In genomic region chr4:123994917-123995316, GRCh38 we compare ENCODE assay signal across 15 cellular contexts.
DNase-seq lines count a peak whose midpoint lies in the region; ATAC-seq, FAIRE-seq and TF ChIP-seq lines count a peak whose summit lies in the region.
"Had no signal": no experiment of that assay in that cellular context is flagged by ENCODE, and none has a peak within 500 bp of the region (broad histone marks: within the 10 kb centered on the region; RNA-seq: fewer than 3 reads in every experiment).

No MANE protein-coding gene starts in this region.

- no peak overlapping the region for H3K4me3 ChIP-seq in HCT116 (replicated peaks in 1 of 2; ENCODE audit: low read depth in 1 of 2, low read length in 2 of 2)
- no peak overlapping the region for H3K4me3 ChIP-seq in GM12878
- H3K4me3 ChIP-seq in liver (ENCODE audit: low read depth in 1 of 3, low read length in 3 of 3): no peak overlapping the region
- H3K4me3 ChIP-seq in dorsolateral prefrontal cortex: no peak overlapping the region
- no peak overlapping the region for H3K4me3 ChIP-seq in gastroesophageal sphincter
- H3K4me3 ChIP-seq: BLaER1 treated with 17β-estradiol and CSF1 and Interleukin-3, amounts not matched to agents 10 nM and 100 nM; body of pancreas; hepatocyte had no signal

- H2AFZ ChIP-seq in HCT116 (ENCODE audit: low read depth, low read length, poor library complexity, severe bottlenecking): peak overlapping the region; percentile 49
- no peak overlapping the region for H2AFZ ChIP-seq in GM12878 (ENCODE audit: control insufficient read depth, low read depth, low read length)
- H2AFZ ChIP-seq: hepatocyte had no signal

- POLR2A ChIA-PET in HCT116 (lab: Charles Lee) (no interaction called here), GM12878 (lab: Charles Lee) (no interaction called here)

- in situ Hi-C loops in GM12878 (cut with MboI): no loop called here

- H3K79me2 ChIP-seq in HCT116 (ENCODE audit: insufficient read depth, low read length) (no peaks in the 10 kb centered on the region), GM12878 (ENCODE audit: control insufficient read depth, insufficient read depth, low read length) (no peaks in the 10 kb centered on the region)
- H3K79me2 ChIP-seq: hepatocyte had no signal

- no peaks in the 10 kb centered on the region for H3K9me2 ChIP-seq in HCT116 (ENCODE audit: insufficient read depth)

- no peak for TF ChIP-seq RAD21 in HCT116 (IDR thresholded peaks at IDR 0.05; ENCODE audit: low read depth)
- TF ChIP-seq RAD21 in GM12878 (IDR thresholded peaks at IDR 0.05; ENCODE audit: insufficient read depth, low read depth, low read length): no peak
- no peak for TF ChIP-seq RAD21 in liver (IDR thresholded peaks at IDR 0.05)

- 24% methylated on average over 2 of the region's 2 CpGs for WGBS in GM12878 (ENCODE audit: insufficient coverage, insufficient replicate concordance, low lambda C conversion rate, missing lambda C conversion rate)
- WGBS in liver: 73% methylated on average over 2 of the region's 2 CpGs
- 96 to 100% methylated on average over 2 of the region's 2 CpGs for WGBS in gastroesophageal sphincter (ENCODE audit: low coverage in 1 of 2), 2 donors

- H3K27ac ChIP-seq in HCT116 (ENCODE audit: low read depth, low read length) (no peak overlapping the region), GM12878 (ENCODE audit: control insufficient read depth, insufficient read depth) (no peak overlapping the region), liver (ENCODE audit: low read depth in 1 of 2, low read length in 2 of 2) (no peak overlapping the region), dorsolateral prefrontal cortex (no peak overlapping the region), gastroesophageal sphincter (no peak overlapping the region)
- H3K27ac ChIP-seq: BLaER1 treated with 17β-estradiol and CSF1 and Interleukin-3, amounts not matched to agents 10 nM and 100 nM; body of pancreas; hepatocyte; HL-60 had no signal

- H3K4me2 ChIP-seq in HCT116 (ENCODE audit: low read length): no peak overlapping the region
- H3K4me2 ChIP-seq in GM12878 (ENCODE audit: control insufficient read depth, insufficient read depth): no peak overlapping the region
- H3K4me2 ChIP-seq: BLaER1 treated with 17β-estradiol and CSF1 and Interleukin-3, amounts not matched to agents 10 nM and 100 nM; hepatocyte had no signal

- BruUV-seq in HCT116 (replicated peaks; lab: Mats Ljungman, UMichigan) (no TSS peak), GM12878 (replicated peaks; lab: Mats Ljungman, UMichigan) (no TSS peak)

- DNase-seq in ELR (ENCODE audit: low read depth) (peak; percentile 27), HCT116 (ENCODE audit: low read depth, low spot score) (peak; percentile 7), GM12878 (ENCODE audit: low read depth, low spot score) (no peak), dorsolateral prefrontal cortex (no peak)
- no peak for DNase-seq in activated effector memory CD4-positive, alpha-beta T cell treated with anti-CD3 and anti-CD28 coated beads, Interleukin-2, amount 50 U/mL, for 16 hours
- DNase-seq: body of pancreas, EL, left cardiac atrium, NCI-H1436 treated with DMSO at 0.1 percent for 48 hours had no signal

- RAD21 ChIA-PET in HCT116 (lab: Charles Lee; ENCODE audit: low non-redundant PET in 1 of 2, low total read pairs in 2 of 2, uncharacterized antibody in 2 of 2, unreplicated experiment in 2 of 2): no interaction called here
- RAD21 ChIA-PET in GM12878 (lab: Charles Lee; ENCODE audit: unreplicated experiment): no interaction called here

- H3K36me3 ChIP-seq in HCT116 (ENCODE audit: control insufficient read depth in 1 of 2, insufficient read depth in 2 of 2, low read length in 2 of 2) (no peaks in the 10 kb centered on the region), GM12878 (ENCODE audit: control insufficient read depth in 2 of 2, insufficient read depth in 2 of 2, low read length in 1 of 2) (no peaks in the 10 kb centered on the region), liver (ENCODE audit: control insufficient read depth in 4 of 4, insufficient read depth in 3 of 4, low read depth in 1 of 4, low read length in 3 of 4) (no peaks in the 10 kb centered on the region), gastroesophageal sphincter (no peaks in the 10 kb centered on the region)
- H3K36me3 ChIP-seq: BLaER1 treated with 17β-estradiol and CSF1 and Interleukin-3, amounts not matched to agents 10 nM and 100 nM had no signal

- H3K27me3 ChIP-seq in HCT116 (ENCODE audit: insufficient read depth, low read length): no peaks in the 10 kb centered on the region
- no peaks in the 10 kb centered on the region for H3K27me3 ChIP-seq in GM12878 (replicated peaks in 1 of 2; ENCODE audit: control insufficient read depth in 2 of 2, insufficient read depth in 2 of 2, low read length in 1 of 2)
- no peaks in the 10 kb centered on the region for H3K27me3 ChIP-seq in liver (ENCODE audit: control insufficient read depth in 4 of 4, insufficient read depth in 4 of 4, low read length in 3 of 4)
- H3K27me3 ChIP-seq in dorsolateral prefrontal cortex: no peaks in the 10 kb centered on the region
- no peaks in the 10 kb centered on the region for H3K27me3 ChIP-seq in gastroesophageal sphincter
- H3K27me3 ChIP-seq: BLaER1 treated with 17β-estradiol and CSF1 and Interleukin-3, amounts not matched to agents 10 nM and 100 nM; body of pancreas; hepatocyte had no signal

- ATAC-seq in HCT116 (peak; percentile 70), GM12878 (0 out of 3 replicates have a peak, but pooled peaks have one; percentile 40), HG03196 (IDR thresholded peaks at IDR 0.05; ENCODE audit: unreplicated experiment) (no peak), gastroesophageal sphincter (no peak)
- ATAC-seq: body of pancreas, left cardiac atrium had no signal

- CTCF ChIA-PET in HCT116 (lab: Charles Lee): interaction anchor here (0.8 kb wide), 1 partner anchor 14 kb away, joined by 3 read pairs; no protein-coding TSS in a partner anchor
- CTCF ChIA-PET in GM12878 (lab: Yijun Ruan, JAX): interaction anchor here (0.8 kb wide), 1 partner anchor 222 kb away, joined by 3 read pairs; no protein-coding TSS in a partner anchor

- TF ChIP-seq EP300 in GM12878 (IDR thresholded peaks at IDR 0.05; ENCODE audit: borderline replicate concordance in 1 of 2, control insufficient read depth in 1 of 2, low read depth in 2 of 2, low read length in 2 of 2): no peak
- no peak for TF ChIP-seq EP300 in gastroesophageal sphincter (IDR thresholded peaks at IDR 0.05)

- no peak overlapping the region for H3K9ac ChIP-seq in HCT116 (ENCODE audit: low read length)
- no peak overlapping the region for H3K9ac ChIP-seq in GM12878 (ENCODE audit: control insufficient read depth, insufficient read depth, low read length)
- H3K9ac ChIP-seq in liver (ENCODE audit: low read depth in 1 of 2, low read length in 2 of 2): no peak overlapping the region
- H3K9ac ChIP-seq: BLaER1 treated with 17β-estradiol and CSF1 and Interleukin-3, amounts not matched to agents 10 nM and 100 nM had no signal

- TF ChIP-seq CTCF in HCT116 (IDR thresholded peaks at IDR 0.05 in 2 of 3, conservative IDR thresholded peaks at IDR 0.05 in 1 of 3; ENCODE audit: borderline replicate concordance in 1 of 3, insufficient read depth in 1 of 3, low read depth in 2 of 3, low read length in 2 of 3) (peak in 2 of 3 experiments; percentile 52 to 57; a peak in 4 of 6 replicates), GM12878 (IDR thresholded peaks at IDR 0.05 in 2 of 3, conservative IDR thresholded peaks at IDR 0.05 in 1 of 3; ENCODE audit: control insufficient read depth in 2 of 3, extremely low read depth in 1 of 3, insufficient read depth in 1 of 3, low read depth in 3 of 3, low read length in 3 of 3) (peak in 2 of 3 experiments; percentile 17 to 22; a peak in 2 of 6 replicates), liver (IDR thresholded peaks at IDR 0.05; ENCODE audit: low read depth, low read length, missing input control) (peak; percentile 2), dorsolateral prefrontal cortex (IDR thresholded peaks at IDR 0.05 in 54 of 56, conservative IDR thresholded peaks at IDR 0.05 in 2 of 56; ENCODE audit: low read depth in 1 of 56, partially characterized antibody in 56 of 56) (peak in 1 of 56 donors; percentile 24), gastroesophageal sphincter (IDR thresholded peaks at IDR 0.05) (no peak)

- FAIRE-seq in GM12878 (lab: Jason Lieb, UNC): no peak

- H3K4me1 ChIP-seq in HCT116 (ENCODE audit: control insufficient read depth in 1 of 2, insufficient read depth in 2 of 2, low read length in 2 of 2) (peaks cover 2 to 4% of the 10 kb centered on the region in 2 experiments; a peak in 2 of 4 replicates), GM12878 (ENCODE audit: control insufficient read depth, insufficient read depth, low read length) (no peaks in the 10 kb centered on the region), liver (ENCODE audit: control insufficient read depth in 4 of 4, insufficient read depth in 4 of 4, low read length in 3 of 4) (no peaks in the 10 kb centered on the region), gastroesophageal sphincter (no peaks in the 10 kb centered on the region)
- H3K4me1 ChIP-seq: body of pancreas had no signal

- no peak for TF ChIP-seq POLR2A in HCT116 (IDR thresholded peaks at IDR 0.05; ENCODE audit: borderline replicate concordance, extremely low read depth, insufficient read depth, insufficient read length)
- no peak for TF ChIP-seq POLR2A in GM12878 (IDR thresholded peaks at IDR 0.05; ENCODE audit: low read depth, low read length)
- TF ChIP-seq POLR2A in gastroesophageal sphincter (IDR thresholded peaks at IDR 0.05): no peak

- H3K9me3 ChIP-seq in HCT116 (ENCODE audit: control insufficient read depth in 1 of 2, insufficient read depth in 1 of 2, low read depth in 1 of 2, low read length in 2 of 2) (no peaks in the 10 kb centered on the region), GM12878 (replicated peaks; ENCODE audit: control insufficient read depth, insufficient read depth, low read length) (no peaks in the 10 kb centered on the region), liver (ENCODE audit: control insufficient read depth in 4 of 4, low read length in 3 of 4) (no peaks in the 10 kb centered on the region), gastroesophageal sphincter (peaks cover 0 to 11% (median 0%) of the 10 kb centered on the region in 3 donors)
- H3K9me3 ChIP-seq: body of pancreas had no signal

- intact Hi-C loops in HCT116 (cut with micrococcal nuclease): loop anchor here (10.0 kb wide), 1 partner anchor 220 kb away; no protein-coding TSS in a partner anchor
- intact Hi-C loops in GM12878 (cut with micrococcal nuclease; ENCODE audit: unreplicated experiment): no loop called here
- intact Hi-C loops in dorsolateral prefrontal cortex (cut with DNase I): no loop called here

- SMC1A ChIA-PET in GM12878 (lab: Charles Lee; ENCODE audit: uncharacterized antibody, unreplicated experiment): interaction anchor here (0.9 kb wide), 1 partner anchor 51 kb away, joined by 3 read pairs; no protein-coding TSS in a partner anchor

- H4K20me1 ChIP-seq in HCT116 (ENCODE audit: insufficient read depth) (no peaks in the 10 kb centered on the region), GM12878 (ENCODE audit: control insufficient read depth, insufficient read depth) (no peaks in the 10 kb centered on the region)
- H4K20me1 ChIP-seq: BLaER1 treated with 17β-estradiol and CSF1 and Interleukin-3, amounts not matched to agents 10 nM and 100 nM had no signal

TF ChIP-seq in HCT116, 20 proteins besides CTCF, POLR2A, EP300 and RAD21 (continues in another document):
- no peak for TF ChIP-seq EZH2phosphoT487 (IDR thresholded peaks at IDR 0.05; ENCODE audit: borderline replicate concordance)

TF ChIP-seq in GM12878, 131 proteins besides CTCF, POLR2A, EP300 and RAD21 (continues in another document):
- no peak for TF ChIP-seq SMARCA5 (IDR thresholded peaks at IDR 0.05)

Comparison
In these comparisons a context has a peak if more than half of its experiments do, and no peak if none do; other contexts are left out.
1. DNase-seq: peak in ELR (single experiment) and HCT116 (single experiment); none in GM12878 (single experiment), dorsolateral prefrontal cortex (0 of 10) and activated effector memory CD4-positive, alpha-beta T cell treated with anti-CD3 and anti-CD28 coated beads, Interleukin-2, amount 50 U/mL, for 16 hours (single experiment).
2. ATAC-seq: peak in HCT116 (single experiment) and GM12878 (single experiment); none in HG03196 (single experiment) and gastroesophageal sphincter (single experiment).
3. CTCF ChIP-seq: peak in HCT116 (2 of 3), GM12878 (2 of 3) and liver (single experiment); none in gastroesophageal sphincter (0 of 4).